Comparison of ENCODE assay signal across 28 cellular contexts in genomic region chr20:21707267-21707666, GRCh38. TPM values are rescaled to one million over a fixed set of nuclear protein-coding genes. Genes with fewer than 3 reads are reported as not detected.
"Had no signal": no experiment of that assay in that cellular context is flagged by ENCODE, and none has a peak within 500 bp of the region (broad histone marks: within the 10 kb centered on the region; RNA-seq: fewer than 3 reads in every experiment).

No MANE protein-coding gene starts in this region.

- H3K9ac ChIP-seq: KMS-11, SK-N-SH had no signal

- H3K9me3 Mint-ChIP-seq: activated CD4-positive, alpha-beta memory T cell treated with anti-CD3 and anti-CD28 coated beads for 36 hours; activated CD4-positive, alpha-beta T cell treated with anti-CD3 and anti-CD28 coated beads, Interleukin-2, amount 10 ng/mL, durations not matched to agents 7 days and 5 days; activated naive CD4-positive, alpha-beta T cell treated with anti-CD3 and anti-CD28 coated beads for 36 hours; activated T-helper 2 cell treated with anti-CD3 and anti-CD28 coated beads, Interferon-gamma antibody, Interleukin-2, Interleukin-4, amounts not matched to agents 10 μg/mL and 5 μg/mL and 100 μg/mL, durations not matched to agents 14 hours and 24 hours and 36 hours; central memory CD8-positive, alpha-beta T cell; T-helper 1 cell treated with Interleukin-12 subunit alpha and Interleukin-12 subunit beta and Interleukin-4 antibody, amounts not matched to agents 30 μg/mL and 1 μg/mL, for 36 hours; T-helper 2 cell treated with Interferon-gamma antibody and Interleukin-4, amounts not matched to agents 5 μg/mL and 100 μg/mL, for 36 hours had no signal

- DNase-seq: activated CD4-positive, alpha-beta memory T cell treated with anti-CD3 and anti-CD28 coated beads for 36 hours; activated CD4-positive, alpha-beta T cell treated with anti-CD3 and anti-CD28 coated beads, Interleukin-2, amount 10 ng/mL, durations not matched to agents 7 days and 5 days; activated CD8-positive, alpha-beta memory T cell treated with anti-CD3 and anti-CD28 coated beads, Interleukin-2, amount 50 U/mL, for 4 hours; activated gamma-delta T cell; activated naive CD4-positive, alpha-beta T cell treated with anti-CD3 and anti-CD28 coated beads for 36 hours; amygdala; MM.1S; MV-4-11; NCI-H1092; NCI-H1436 treated with DMSO at 0.1 percent for 48 hours; NCI-H1694 treated with DMSO at 0.1 percent for 48 hours; NCI-H2029; NCI-H345; NCI-H524 treated with DMSO at 0.1 percent for 48 hours; RPMI8226; SHP77 treated with DMSO at 0.1 percent for 48 hours; SK-N-SH had no signal

- H3K27me3 ChIP-seq: ascending aorta had no signal

- H3K4me3 Mint-ChIP-seq: activated CD4-positive, alpha-beta memory T cell treated with anti-CD3 and anti-CD28 coated beads for 36 hours; activated CD4-positive, alpha-beta T cell treated with anti-CD3 and anti-CD28 coated beads, Interleukin-2, amount 10 ng/mL, durations not matched to agents 7 days and 5 days; activated naive CD4-positive, alpha-beta T cell treated with anti-CD3 and anti-CD28 coated beads for 36 hours; activated naive CD8-positive, alpha-beta T cell; central memory CD8-positive, alpha-beta T cell; T-helper 1 cell treated with Interleukin-12 subunit alpha and Interleukin-12 subunit beta and Interleukin-4 antibody, amounts not matched to agents 30 μg/mL and 1 μg/mL, for 36 hours; T-helper 2 cell treated with Interferon-gamma antibody and Interleukin-4, amounts not matched to agents 5 μg/mL and 100 μg/mL, for 36 hours had no signal

- H3K27ac ChIP-seq: ascending aorta, cardiac muscle cell, KMS-11, SJSA1 had no signal

- H3K9me2 ChIP-seq: SK-N-SH had no signal

- ATAC-seq: Panc1 had no signal

- H3K4me1 ChIP-seq: ascending aorta, SJSA1 had no signal

- H3K27ac Mint-ChIP-seq: activated CD4-positive, alpha-beta memory T cell treated with anti-CD3 and anti-CD28 coated beads for 36 hours; activated CD4-positive, alpha-beta T cell treated with anti-CD3 and anti-CD28 coated beads, Interleukin-2, amount 10 ng/mL, durations not matched to agents 7 days and 5 days; activated naive CD4-positive, alpha-beta T cell treated with anti-CD3 and anti-CD28 coated beads for 36 hours; activated naive CD8-positive, alpha-beta T cell; activated T-helper 2 cell treated with anti-CD3 and anti-CD28 coated beads, Interferon-gamma antibody, Interleukin-2, Interleukin-4, amounts not matched to agents 10 μg/mL and 5 μg/mL and 100 μg/mL, durations not matched to agents 14 hours and 24 hours and 36 hours; T-helper 1 cell treated with Interleukin-12 subunit alpha and Interleukin-12 subunit beta and Interleukin-4 antibody, amounts not matched to agents 30 μg/mL and 1 μg/mL, for 36 hours; T-helper 2 cell treated with Interferon-gamma antibody and Interleukin-4, amounts not matched to agents 5 μg/mL and 100 μg/mL, for 36 hours had no signal

- H3K36me3 Mint-ChIP-seq: activated CD4-positive, alpha-beta memory T cell treated with anti-CD3 and anti-CD28 coated beads for 36 hours; activated naive CD8-positive, alpha-beta T cell had no signal

- H3K4me1 Mint-ChIP-seq: activated CD4-positive, alpha-beta T cell treated with anti-CD3 and anti-CD28 coated beads, Interleukin-2, amount 10 ng/mL, durations not matched to agents 7 days and 5 days; central memory CD8-positive, alpha-beta T cell had no signal

- H3K4me2 ChIP-seq: KMS-11, SK-N-SH had no signal

- H3K4me3 ChIP-seq: ascending aorta, cardiac muscle cell, SJSA1 had no signal

- H3K36me3 ChIP-seq: ascending aorta, cardiac muscle cell, SJSA1 had no signal

- H3K9me3 ChIP-seq: ascending aorta, SJSA1, SK-N-SH had no signal

RNA-seq across cellular contexts. Expression of gene PAX1, which starts 1.8 kb away (rescaled TPM):
- total RNA-seq: activated CD4-positive, alpha-beta memory T cell treated with anti-CD3 and anti-CD28 coated beads for 36 hours; activated CD4-positive, alpha-beta T cell treated with anti-CD3 and anti-CD28 coated beads, Interleukin-2, amount 10 ng/mL, durations not matched to agents 7 days and 5 days; activated naive CD4-positive, alpha-beta T cell treated with anti-CD3 and anti-CD28 coated beads for 36 hours; activated T-helper 2 cell treated with anti-CD3 and anti-CD28 coated beads, Interferon-gamma antibody, Interleukin-2, Interleukin-4, amounts not matched to agents 10 μg/mL and 5 μg/mL and 100 μg/mL, durations not matched to agents 14 hours and 24 hours and 36 hours; ascending aorta; cardiac muscle cell; LHCN-M2; SJSA1 had no signal
- polyA plus RNA-seq: cardiac muscle cell, SK-N-SH had no signal
